In genomic region chr5:132059043-132059695, GRCh38 we compare ENCODE assay signal across 11 cellular contexts. TPM values are rescaled to one million over a fixed set of nuclear protein-coding genes. Genes with fewer than 3 reads are reported as not detected.
DNase-seq lines count a peak whose midpoint lies in the region; TF ChIP-seq lines count a peak whose summit lies in the region.
"Had no signal": no experiment of that assay in that cellular context is flagged by ENCODE, and none has a peak within 500 bp of the region (broad histone marks: within the 10 kb centered on the region; RNA-seq: fewer than 3 reads in every experiment).

No MANE protein-coding gene starts in this region.

- H3K4me1 Mint-ChIP-seq in chondrocyte (ENCODE audit: low read depth) (no peaks in the 10 kb centered on the region), progenitor cell of endocrine pancreas (ENCODE audit: low read depth) (no peaks in the 10 kb centered on the region)

- DNase-seq in Daoy (ENCODE audit: low read depth) (peak; percentile 1), chondrocyte (ENCODE audit: low spot score) (peak; percentile 49), progenitor cell of endocrine pancreas (ENCODE audit: low spot score, unreplicated experiment) (peak; percentile 9), SKM-1 (lab: John Stamatoyannopoulos, UW; ENCODE audit: unreplicated experiment) (no peak), 8988T (no peak), anterior cingulate cortex (lab: John Stamatoyannopoulos, UW) (no peak)
- DNase-seq in activated CD4-positive, alpha-beta T cell treated with anti-CD3 and anti-CD28 coated beads for 48 hours = peak; percentile 22
- DNase-seq in stimulated activated CD4-positive, alpha-beta T cell treated with anti-CD3 and anti-CD28 coated beads, Interleukin-1b, Interleukin-23, amount 100 ng/mL, for 48 hours = no peak
- DNase-seq: Calu3, NCI-H1694 treated with DMSO at 0.1 percent for 48 hours had no signal

- H3K9me3 Mint-ChIP-seq in chondrocyte (ENCODE audit: low read depth) = no peaks in the 10 kb centered on the region
- H3K9me3 Mint-ChIP-seq in progenitor cell of endocrine pancreas (ENCODE audit: low read depth) = no peaks in the 10 kb centered on the region

- H3K27ac Mint-ChIP-seq in chondrocyte (ENCODE audit: unreplicated experiment) (no peak overlapping the region), progenitor cell of endocrine pancreas (peak overlapping the region; percentile 46)

- H3K36me3 Mint-ChIP-seq in chondrocyte (ENCODE audit: low read depth) (no peaks in the 10 kb centered on the region), progenitor cell of endocrine pancreas (ENCODE audit: insufficient read depth) (no peaks in the 10 kb centered on the region)

- H3K27me3 Mint-ChIP-seq in chondrocyte (ENCODE audit: low read depth) = peaks cover 3% of the 10 kb centered on the region
- no peaks in the 10 kb centered on the region for H3K27me3 Mint-ChIP-seq in progenitor cell of endocrine pancreas

- no peak for TF ChIP-seq CTCF in chondrocyte (IDR thresholded peaks at IDR 0.05)
- no peak for TF ChIP-seq CTCF in progenitor cell of endocrine pancreas (IDR thresholded peaks at IDR 0.05; ENCODE audit: unreplicated experiment)

- H3K4me3 Mint-ChIP-seq in chondrocyte (ENCODE audit: unreplicated experiment) = no peak overlapping the region
- H3K4me3 Mint-ChIP-seq in progenitor cell of endocrine pancreas (ENCODE audit: low read depth) = no peak overlapping the region

RNA-seq across cellular contexts. Expression of gene IL3, which starts 1.3 kb away (rescaled TPM):
- total RNA-seq in Daoy (2014; rRNA removed; shearing (Covaris generic)) = not detected in 2 replicates
- not detected in 3 replicates for total RNA-seq in chondrocyte
- total RNA-seq in progenitor cell of endocrine pancreas = not detected in 2 replicates
- total RNA-seq: aorta, Calu3 had no signal

RNA-seq across cellular contexts. Expression of gene CSF2, which starts 14.4 kb away (rescaled TPM):
- 16.4 and 25.3 TPM in 2 replicates for total RNA-seq in Daoy (2014; rRNA removed; shearing (Covaris generic))
- not detected in 3 replicates for total RNA-seq in chondrocyte
- total RNA-seq in progenitor cell of endocrine pancreas = not detected in 2 replicates

RNA-seq across cellular contexts. Expression of gene ACSL6, which starts 47.7 kb away (rescaled TPM):
- 0.06 and 0.46 TPM in 2 replicates for total RNA-seq in Daoy (2014; rRNA removed; shearing (Covaris generic))
- not detected in 3 replicates for total RNA-seq in chondrocyte
- 0.19 and 0.36 TPM in 2 replicates for total RNA-seq in progenitor cell of endocrine pancreas

Comparison
In these comparisons a context has a peak if more than half of its experiments do, and no peak if none do; other contexts are left out.
1. DNase-seq: peak in Daoy (single experiment), activated CD4-positive, alpha-beta T cell treated with anti-CD3 and anti-CD28 coated beads for 48 hours (single experiment), chondrocyte (single experiment) and progenitor cell of endocrine pancreas (single experiment); none in SKM-1 (single experiment), 8988T (single experiment), anterior cingulate cortex (0 of 58) and stimulated activated CD4-positive, alpha-beta T cell treated with anti-CD3 and anti-CD28 coated beads, Interleukin-1b, Interleukin-23, amount 100 ng/mL, for 48 hours (single experiment).
2. RNA of gene CSF2, which starts 14.4 kb away (total RNA-seq): 16.4 to 25.3 TPM in Daoy; not detected in chondrocyte and not detected in progenitor cell of endocrine pancreas; every median in the first group is over 10 times any median in the second.